Comparison of ENCODE assay signal across 1 cellular context in the genomic region with DNA sequence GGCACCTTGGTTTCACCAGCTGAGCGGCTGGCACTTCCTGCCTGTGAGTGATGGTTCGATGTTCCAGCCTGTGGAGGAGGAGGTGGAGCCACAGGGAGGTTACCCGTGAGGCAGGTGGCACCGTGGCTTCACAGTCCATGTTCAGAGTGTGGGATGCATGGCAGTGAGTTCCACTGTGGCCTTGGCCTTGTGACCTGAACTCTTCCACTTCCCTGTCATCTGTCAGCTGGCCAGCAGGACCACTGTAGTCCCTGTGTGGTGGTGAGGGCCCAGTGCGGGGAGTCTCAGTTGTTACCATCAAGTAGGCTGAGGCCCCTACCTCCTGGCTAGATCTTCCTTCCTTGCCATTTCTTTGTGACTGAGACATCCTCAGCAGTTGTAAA.
TF ChIP-seq lines count a peak whose summit lies in the region.

No MANE protein-coding gene starts in this region.

TF ChIP-seq in H1, 55 proteins besides CTCF, POLR2A, EP300 and RAD21:
- TF ChIP-seq BACH1 (IDR thresholded peaks at IDR 0.05; ENCODE audit: low read length) (no peak), POLR2AphosphoS5 (IDR thresholded peaks at IDR 0.05; ENCODE audit: low read depth, low read length) (peak; percentile 27; the same call in 1 of the 2 replicates)
